In genomic region chrX:106183685-106184084, GRCh38 we compare ENCODE assay signal across 2 cellular contexts. TPM values are rescaled to one million over a fixed set of nuclear protein-coding genes. Genes with fewer than 3 reads are reported as not detected.
"Had no signal": no experiment of that assay in that cellular context is flagged by ENCODE, and none has a peak within 500 bp of the region (broad histone marks: within the 10 kb centered on the region; RNA-seq: fewer than 3 reads in every experiment).

No MANE protein-coding gene starts in this region.

RNA-seq across cellular contexts. Expression of gene PWWP3B, which starts 15.6 kb away (rescaled TPM):
- total RNA-seq: GM23248, HFFc6 had no signal
- polyA plus RNA-seq: GM23248 had no signal
